Comparison of ENCODE assay signal across 23 cellular contexts in the genomic region with DNA sequence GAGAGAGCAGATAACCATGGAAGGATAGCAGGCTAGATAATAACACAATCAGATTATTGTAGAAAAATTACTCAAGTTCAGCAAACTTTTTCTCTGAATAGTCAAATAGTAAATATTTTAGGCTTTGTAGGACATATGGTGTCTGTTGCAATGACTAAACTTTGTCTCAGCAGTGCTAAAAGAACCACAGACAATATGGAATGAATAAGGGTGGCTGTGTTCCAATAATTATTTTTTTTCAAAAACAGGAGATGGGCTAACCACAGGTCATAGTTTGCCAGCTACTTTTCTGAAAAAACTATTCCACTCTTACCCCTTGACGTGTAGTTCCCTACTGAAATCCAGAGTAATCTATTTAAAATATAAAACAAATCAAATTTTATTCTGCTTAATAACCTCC.
"Had no signal": no experiment of that assay in that cellular context is flagged by ENCODE, and none has a peak within 500 bp of the region (broad histone marks: within the 10 kb centered on the region; RNA-seq: fewer than 3 reads in every experiment).

No MANE protein-coding gene starts in this region.

- H3K36me3 ChIP-seq: heart left ventricle, pancreas, suprapubic skin, tibial artery, upper lobe of left lung, uterus had no signal

- H3K4me1 ChIP-seq: heart left ventricle, pancreas, suprapubic skin, tibial artery, upper lobe of left lung, uterus had no signal

- DNase-seq: cortex of kidney; dorsolateral prefrontal cortex; effector CD8-positive, alpha-beta T cell; heart left ventricle; hippocampal formation; left colon; left ventricle myocardium superior; mesendoderm; naive B cell; occipital lobe; pancreas; right cardiac atrium; small intestine; stimulated activated CD4-positive, alpha-beta T cell treated with anti-CD3 and anti-CD28 coated beads, Interleukin-2, amount 100 ng/mL, for 48 hours; stimulated activated naive CD4-positive, alpha-beta T cell treated with Interleukin-2 at 50 U/mL for 16 hours; tibial artery; upper lobe of left lung; uterus had no signal

- H3K4me1 Mint-ChIP-seq: naive B cell, nephron had no signal

- H3K27ac ChIP-seq: dorsolateral prefrontal cortex, heart left ventricle, pancreas, suprapubic skin, tibial artery, upper lobe of left lung, uterus had no signal

- H3K36me3 Mint-ChIP-seq: naive B cell had no signal

- H3K4me3 ChIP-seq: dorsolateral prefrontal cortex, heart left ventricle, lung, pancreas, suprapubic skin, tibial artery, upper lobe of left lung, uterus had no signal

- ATAC-seq: heart left ventricle, left colon, left ventricle myocardium superior, pancreas, right cardiac atrium had no signal

- H3K27me3 Mint-ChIP-seq: naive B cell, progenitor cell of endocrine pancreas had no signal

- H3K9me3 ChIP-seq: pancreas, suprapubic skin, upper lobe of left lung, uterus had no signal

- H3K27ac Mint-ChIP-seq: naive B cell, nephron, progenitor cell of endocrine pancreas had no signal

- H3K4me3 Mint-ChIP-seq: naive B cell, nephron had no signal

- FAIRE-seq: frontal cortex, pancreas, small intestine had no signal

- H3K27me3 ChIP-seq: dorsolateral prefrontal cortex, heart left ventricle, pancreas, suprapubic skin, tibial artery, upper lobe of left lung, uterus had no signal
